14 cellular contexts compared by ENCODE assay signal in the genomic region with DNA sequence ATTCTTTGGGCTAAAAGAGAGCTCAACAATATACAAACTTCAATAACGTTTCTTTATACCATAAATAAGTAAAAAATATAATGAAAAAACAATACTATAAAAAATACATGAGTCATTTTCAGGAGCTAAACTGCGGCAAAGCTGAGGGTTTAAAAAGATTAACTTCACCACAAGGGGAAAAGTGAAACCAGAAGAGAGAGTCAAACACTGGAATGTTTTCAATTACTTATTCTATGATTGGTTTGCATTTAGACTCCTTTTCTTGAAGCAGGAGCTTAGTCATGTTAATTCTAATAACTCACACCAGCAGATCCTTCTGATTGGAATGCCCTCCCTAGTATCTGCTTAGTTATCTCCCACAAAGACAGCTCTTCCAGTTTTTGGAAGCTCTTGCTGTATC.
A peak's percentile ranks its signal among the peaks of the same experiment; 100 is the strongest.
DNase-seq lines count a peak whose midpoint lies in the region; ATAC-seq, FAIRE-seq and TF ChIP-seq lines count a peak whose summit lies in the region.
"Had no signal": no experiment of that assay in that cellular context is flagged by ENCODE, and none has a peak within 500 bp of the region (broad histone marks: within the 10 kb centered on the region; RNA-seq: fewer than 3 reads in every experiment).

No MANE protein-coding gene starts in this region.

- H3K36me3 ChIP-seq in RWPE2 (ENCODE audit: low read depth), result no peaks in the 10 kb centered on the region
- H3K36me3 ChIP-seq in pancreas, result no peaks in the 10 kb centered on the region
- H3K36me3 ChIP-seq: upper lobe of left lung had no signal

- no peaks in the 10 kb centered on the region for H3K36me3 Mint-ChIP-seq in activated T-cell treated with anti-CD3 and anti-CD28 coated beads, Interleukin-2, amount 50 U/mL, for 24 hours (ENCODE audit: low read depth)

- H3K27me3 Mint-ChIP-seq in activated T-cell treated with anti-CD3 and anti-CD28 coated beads, Interleukin-2, amount 50 U/mL, for 24 hours, result peaks cover 7% of the 10 kb centered on the region

- no peak overlapping the region for H3K4me3 Mint-ChIP-seq in activated T-cell treated with anti-CD3 and anti-CD28 coated beads, Interleukin-2, amount 50 U/mL, for 24 hours

- H3K9me3 ChIP-seq in RWPE2 (ENCODE audit: severe bottlenecking) (no peaks in the 10 kb centered on the region), pancreas (no peaks in the 10 kb centered on the region)
- H3K9me3 ChIP-seq: upper lobe of left lung had no signal

- H3K27me3 ChIP-seq in RWPE2 (ENCODE audit: insufficient read depth, poor library complexity, severe bottlenecking), result no peaks in the 10 kb centered on the region
- no peaks in the 10 kb centered on the region for H3K27me3 ChIP-seq in pancreas
- H3K27me3 ChIP-seq: upper lobe of left lung had no signal

- TF ChIP-seq CTCF in RWPE2 (IDR thresholded peaks at IDR 0.05; ENCODE audit: poor library complexity, severe bottlenecking) (no peak), pancreas (IDR thresholded peaks at IDR 0.05) (no peak)

- no peak overlapping the region for H3K27ac Mint-ChIP-seq in activated T-cell treated with anti-CD3 and anti-CD28 coated beads, Interleukin-2, amount 50 U/mL, for 24 hours

- DNase-seq in GM04504 (ENCODE audit: low read depth), result peak; percentile 62
- no peak for DNase-seq in RWPE2 (ENCODE audit: low spot score)
- no peak for DNase-seq in pancreas
- DNase-seq in activated T-cell treated with anti-CD3 and anti-CD28 coated beads, Interleukin-2, amount 50 U/mL, for 24 hours, result no peak
- no peak for DNase-seq in activated CD4-positive, alpha-beta T cell treated with anti-CD3 and anti-CD28 coated beads for 4 hours
- DNase-seq: activated gamma-delta T cell; effector CD4-positive, alpha-beta T cell; GOT3; NCI-H1048; upper lobe of left lung had no signal

- H3K4me3 ChIP-seq in RWPE2 (ENCODE audit: severe bottlenecking) (no peak overlapping the region), pancreas (no peak overlapping the region)
- H3K4me3 ChIP-seq: upper lobe of left lung had no signal

- intact Hi-C loops in pancreas (cut with DNase I), result no loop called here

- peak; percentile 51 for FAIRE-seq in pancreas (lab: Jason Lieb, UNC)
- FAIRE-seq: keratinocyte had no signal

- peak; percentile 60; the same call in 2 of the 3 replicates for ATAC-seq in RWPE2 (ENCODE audit: low read depth)
- peak; percentile 63 for ATAC-seq in esophagus mucosa
- ATAC-seq in pancreas, result peak in 1 of 4 donors; percentile 25
- no peak for ATAC-seq in GM19351 (IDR thresholded peaks at IDR 0.05; ENCODE audit: unreplicated experiment)

- WGBS in pancreas, 2 donors, result 70 to 73% methylated on average over 2 of the region's 2 CpGs

- peaks cover 6% of the 10 kb centered on the region for H3K4me1 Mint-ChIP-seq in activated T-cell treated with anti-CD3 and anti-CD28 coated beads, Interleukin-2, amount 50 U/mL, for 24 hours (ENCODE audit: low read depth)

- H3K9me3 Mint-ChIP-seq in activated T-cell treated with anti-CD3 and anti-CD28 coated beads, Interleukin-2, amount 50 U/mL, for 24 hours, result no peaks in the 10 kb centered on the region

- no peaks in the 10 kb centered on the region for H3K4me1 ChIP-seq in RWPE2 (ENCODE audit: insufficient read depth, poor library complexity, severe bottlenecking)
- no peaks in the 10 kb centered on the region for H3K4me1 ChIP-seq in pancreas
- H3K4me1 ChIP-seq: upper lobe of left lung had no signal

- H3K27ac ChIP-seq in RWPE2 (ENCODE audit: poor library complexity, severe bottlenecking), result no peak overlapping the region
- no peak overlapping the region for H3K27ac ChIP-seq in pancreas
- H3K27ac ChIP-seq: upper lobe of left lung, VCaP had no signal
